ENCODE assay signal across 28 cellular contexts in genomic region chr5:12793373-12793772, GRCh38.
"Had no signal": no experiment of that assay in that cellular context is flagged by ENCODE, and none has a peak within 500 bp of the region (broad histone marks: within the 10 kb centered on the region; RNA-seq: fewer than 3 reads in every experiment).

No MANE protein-coding gene starts in this region.

- H3K9me3 ChIP-seq: gastrocnemius medialis had no signal

- H3K4me3 ChIP-seq: coronary artery, dorsolateral prefrontal cortex, esophagus squamous epithelium, gastrocnemius medialis, heart right ventricle, left lung, lower lobe of right lung, mucosa of descending colon had no signal

- ATAC-seq: esophagus mucosa, gastrocnemius medialis, heart right ventricle, left cardiac atrium, left lung, left ventricle myocardium superior, mucosa of descending colon had no signal

- DNase-seq: dermis blood vessel endothelial cell; dorsolateral prefrontal cortex; effector CD4-positive, alpha-beta T cell; effector memory CD4-positive, alpha-beta T cell; endodermal cell; erythroblast; esophagus squamous epithelium; foreskin fibroblast; foreskin melanocyte; gastrocnemius medialis; glutamatergic neuron; head of caudate nucleus; heart right ventricle; hippocampal formation; left cardiac atrium; left lung; left ventricle myocardium superior; lower lobe of right lung; mesenchymal stem cell; mucosa of descending colon; naive B cell had no signal

- FAIRE-seq: colon, endometrium, islet of Langerhans, keratinocyte had no signal

- H3K27ac ChIP-seq: coronary artery, dorsolateral prefrontal cortex, epithelial cell of prostate, esophagus squamous epithelium, gastrocnemius medialis, heart right ventricle, left lung, lower lobe of right lung had no signal

- H3K4me1 ChIP-seq: esophagus squamous epithelium, gastrocnemius medialis, heart right ventricle, left lung, lower lobe of right lung had no signal

- H3K36me3 ChIP-seq: esophagus squamous epithelium, gastrocnemius medialis, heart right ventricle, left lung, lower lobe of right lung had no signal

- H3K27me3 ChIP-seq: dorsolateral prefrontal cortex, esophagus squamous epithelium, gastrocnemius medialis, heart right ventricle, left lung had no signal
